9 cellular contexts compared by ENCODE assay signal in the genomic region with DNA sequence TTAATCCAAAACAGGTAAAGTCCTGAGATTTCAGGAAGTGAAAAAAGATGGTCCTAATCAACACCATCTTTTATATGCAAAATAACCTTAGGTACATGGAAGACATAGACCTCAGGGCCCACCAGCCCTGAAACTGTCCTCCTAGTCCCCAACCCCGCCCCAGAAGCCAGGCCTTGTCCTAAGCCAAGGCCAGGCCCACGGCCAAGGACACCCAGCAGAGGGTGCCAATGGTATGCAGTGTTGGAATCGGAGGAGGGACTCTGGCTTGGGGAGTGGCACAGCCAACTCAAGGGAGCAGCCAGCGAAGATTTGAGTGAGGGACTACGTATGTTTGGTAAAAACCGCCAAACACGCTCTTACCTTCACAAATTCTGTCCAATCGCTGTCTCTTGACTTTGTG.
DNase-seq lines count a peak whose midpoint lies in the region; FAIRE-seq and TF ChIP-seq lines count a peak whose summit lies in the region.
"Had no signal": no experiment of that assay in that cellular context is flagged by ENCODE, and none has a peak within 500 bp of the region (broad histone marks: within the 10 kb centered on the region; RNA-seq: fewer than 3 reads in every experiment).

No MANE protein-coding gene starts in this region.

- H2BK120ac ChIP-seq in H1 (replicated peaks; ENCODE audit: low read depth, low read length) = no peak overlapping the region

- H3K23me2 ChIP-seq in H1 (ENCODE audit: low read depth, low read length) = no peaks in the 10 kb centered on the region; the same call in 1 of the 2 replicates

- no peak overlapping the region for H3K56ac ChIP-seq in H1 (replicated peaks; ENCODE audit: insufficient read length, low read depth, low read length)

- no peak overlapping the region for H3K23ac ChIP-seq in H1 (ENCODE audit: insufficient read length)

- no peak overlapping the region; the same call in 1 of the 2 replicates for H2BK5ac ChIP-seq in H1 (ENCODE audit: low read depth, low read length)

- peak; percentile 45 to 65 for TF ChIP-seq RAD21 in H1 (IDR thresholded peaks at IDR 0.05 in 1 of 2, conservative IDR thresholded peaks at IDR 0.05 in 1 of 2; ENCODE audit: low read depth in 2 of 2, low read length in 2 of 2)

- H3K4ac ChIP-seq in H1 (replicated peaks; ENCODE audit: insufficient read length, low read depth, low read length) = no peak overlapping the region

- DNase-seq in MM.1S = peak; percentile 9
- DNase-seq in H1 (ENCODE audit: low read depth in 1 of 2, low spot score in 2 of 2) = no peak
- DNase-seq in mucosa of gallbladder (ENCODE audit: low spot score) = peak; percentile 52
- DNase-seq in activated effector memory CD4-positive, alpha-beta T cell treated with anti-CD3 and anti-CD28 coated beads, Interleukin-2, amount 50 U/mL, for 16 hours = no peak
- no peak for DNase-seq in AG08396 (ENCODE audit: low spot score)
- no peak for DNase-seq in activated T-cell treated with anti-CD3 and anti-CD28 coated beads for 4 hours
- DNase-seq in NCI-H510A (lab: John Stamatoyannopoulos, UW) = no peak
- DNase-seq: central memory CD4-positive, alpha-beta T cell had no signal

- H3K27me3 ChIP-seq in MM.1S (replicated peaks; ENCODE audit: insufficient read depth, low read length) = peaks cover 94% of the 10 kb centered on the region
- no peaks in the 10 kb centered on the region for H3K27me3 ChIP-seq in H1 (replicated peaks in 1 of 4; ENCODE audit: control insufficient read depth in 3 of 4, extremely low read depth in 1 of 4, insufficient read depth in 3 of 4, low read length in 3 of 4)

- no peak overlapping the region for H2BK20ac ChIP-seq in H1 (ENCODE audit: low read length)

- H3K14ac ChIP-seq in H1 (ENCODE audit: insufficient read length) = no peak overlapping the region

- TF ChIP-seq CTCF in C4-2B (conservative IDR thresholded peaks at IDR 0.05) (no peak; the same call in 1 of the 2 replicates), MM.1S (IDR thresholded peaks at IDR 0.05; ENCODE audit: low read length) (no peak), H1 (IDR thresholded peaks at IDR 0.05; ENCODE audit: control extremely low read depth in 1 of 3, insufficient read depth in 1 of 3, low read depth in 1 of 3, low read length in 3 of 3) (peak; percentile 36 to 57 (median 40))

- H3K4me1 ChIP-seq in MM.1S (ENCODE audit: low read length) (no peaks in the 10 kb centered on the region), H1 (replicated peaks in 1 of 4; ENCODE audit: control insufficient read depth in 3 of 4, insufficient read depth in 4 of 4, low read length in 3 of 4) (peaks cover 6 to 34% (median 28%) of the 10 kb centered on the region in 4 experiments)

- no peak overlapping the region for H3K18ac ChIP-seq in H1 (ENCODE audit: extremely low read depth, low read length)

- H3K79me2 ChIP-seq in MM.1S (ENCODE audit: low read length) = no peaks in the 10 kb centered on the region
- H3K79me2 ChIP-seq in H1 (ENCODE audit: control insufficient read depth in 1 of 2, insufficient read depth in 2 of 2, low read length in 2 of 2) = peaks cover 3 to 97% of the 10 kb centered on the region in 2 experiments; a peak in 3 of 4 replicates

- no peak overlapping the region for H4K5ac ChIP-seq in H1 (ENCODE audit: insufficient read length, low read depth, low read length)

- POLR2A ChIA-PET in H1 (lab: Charles Lee; ENCODE audit: partially characterized antibody) = no interaction called here

- H3K36me3 ChIP-seq in MM.1S (replicated peaks; ENCODE audit: insufficient read depth, low read length) (no peaks in the 10 kb centered on the region), H1 (ENCODE audit: control insufficient read depth in 2 of 4, insufficient read depth in 4 of 4, low read length in 3 of 4) (peaks cover 0 to 45% (median 8%) of the 10 kb centered on the region in 4 experiments; a peak in 7 of 8 replicates)

- no peaks in the 10 kb centered on the region for H3K9me2 ChIP-seq in MM.1S (replicated peaks; ENCODE audit: insufficient read depth, low read length)

- no peak for TF ChIP-seq POLR2A in H1 (IDR thresholded peaks at IDR 0.05; ENCODE audit: control extremely low read depth in 1 of 2, low read depth in 2 of 2, low read length in 2 of 2)

- CTCF ChIA-PET in H1 (lab: Charles Lee; ENCODE audit: partially characterized antibody) = interaction anchor here (1.3 to 1.9 kb wide), 3 partner anchors 10 to 24 kb away, joined by 4 to 14 read pairs (median 5); no protein-coding TSS in a partner anchor

- H4K20me1 ChIP-seq in MM.1S (ENCODE audit: insufficient read depth, low read length) = no peaks in the 10 kb centered on the region
- H4K20me1 ChIP-seq in H1 (replicated peaks in 1 of 2; ENCODE audit: control insufficient read depth in 1 of 2, insufficient read depth in 2 of 2, low read length in 2 of 2) = peaks cover 31 to 39% of the 10 kb centered on the region in 2 experiments

- H3K9ac ChIP-seq in MM.1S (ENCODE audit: low read length) = no peak overlapping the region
- no peak overlapping the region for H3K9ac ChIP-seq in H1 (replicated peaks in 1 of 4; ENCODE audit: extremely low read depth in 1 of 4, low read depth in 3 of 4, low read length in 3 of 4)

- H3F3A ChIP-seq in MM.1S (ENCODE audit: insufficient read depth, low read length) = no peaks in the 10 kb centered on the region

- H2AK5ac ChIP-seq in H1 (ENCODE audit: low read depth, low read length) = no peak overlapping the region

- no peak overlapping the region for H4K8ac ChIP-seq in H1 (ENCODE audit: extremely low read depth, insufficient read depth, low read length)

- H2BK12ac ChIP-seq in H1 (ENCODE audit: low read depth, low read length) = no peak overlapping the region

- H3K9me3 ChIP-seq in MM.1S (replicated peaks; ENCODE audit: insufficient read depth, low read length) (no peaks in the 10 kb centered on the region), H1 (ENCODE audit: insufficient read depth in 2 of 2, low read depth in 1 of 2, low read length in 1 of 2) (no peaks in the 10 kb centered on the region)

- no peak overlapping the region for H3K4me2 ChIP-seq in MM.1S (ENCODE audit: low read depth, low read length)
- H3K4me2 ChIP-seq in H1 (ENCODE audit: insufficient read depth in 1 of 2, low read depth in 2 of 2, low read length in 2 of 2) = no peak overlapping the region

- H3K79me1 ChIP-seq in H1 (ENCODE audit: low read depth, low read length) = peaks cover 38% of the 10 kb centered on the region

- H3K27ac ChIP-seq in C4-2B = peak overlapping the region; percentile 26
- H3K27ac ChIP-seq in MM.1S (ENCODE audit: low read length) = no peak overlapping the region
- no peak overlapping the region for H3K27ac ChIP-seq in H1 (ENCODE audit: low read depth, low read length)

- H3K4me3 ChIP-seq in MM.1S (ENCODE audit: low read length) = no peak overlapping the region
- no peak overlapping the region for H3K4me3 ChIP-seq in H1 (ENCODE audit: extremely low read depth in 1 of 4, insufficient read depth in 2 of 4, low read depth in 3 of 4, low read length in 4 of 4)

- no peak overlapping the region for H2BK15ac ChIP-seq in H1 (ENCODE audit: low read length)

- H2AFZ ChIP-seq in MM.1S (ENCODE audit: low read length) (no peak overlapping the region), H1 (ENCODE audit: low read length) (no peak overlapping the region)

- H4K91ac ChIP-seq in H1 (replicated peaks; ENCODE audit: insufficient read length, low read length) = no peak overlapping the region

- FAIRE-seq in H1 (lab: Jason Lieb, UNC) = peak; percentile 74

- no peak for TF ChIP-seq EP300 in H1 (IDR thresholded peaks at IDR 0.05; ENCODE audit: borderline replicate concordance in 1 of 2, low read depth in 2 of 2, low read length in 2 of 2)

- WGBS in H1 (ENCODE audit: extremely low coverage in 1 of 2, insufficient coverage in 1 of 2, insufficient read length in 1 of 2, insufficient replicate concordance in 2 of 2, low coverage in 1 of 2, low lambda C conversion rate in 2 of 2, missing lambda C conversion rate in 1 of 2), 2 experiments = 89% methylated on average over 8 of the region's 8 CpGs; no CpG with 5 or more reads in 1 of the 2 experiments

TF ChIP-seq in H1, 55 proteins besides CTCF, POLR2A, EP300 and RAD21 (continues in another document):
- TF ChIP-seq SRF (IDR thresholded peaks at IDR 0.05; ENCODE audit: low read depth, low read length) = no peak
- TF ChIP-seq TAF7 (optimal IDR thresholded peaks at IDR 0.05; ENCODE audit: borderline replicate concordance, low read depth, low read length) = no peak
- no peak for TF ChIP-seq CREB1 (IDR thresholded peaks at IDR 0.05)
- no peak for TF ChIP-seq SUZ12 (IDR thresholded peaks at IDR 0.05; ENCODE audit: low read length)
- TF ChIP-seq, protein P1, sequence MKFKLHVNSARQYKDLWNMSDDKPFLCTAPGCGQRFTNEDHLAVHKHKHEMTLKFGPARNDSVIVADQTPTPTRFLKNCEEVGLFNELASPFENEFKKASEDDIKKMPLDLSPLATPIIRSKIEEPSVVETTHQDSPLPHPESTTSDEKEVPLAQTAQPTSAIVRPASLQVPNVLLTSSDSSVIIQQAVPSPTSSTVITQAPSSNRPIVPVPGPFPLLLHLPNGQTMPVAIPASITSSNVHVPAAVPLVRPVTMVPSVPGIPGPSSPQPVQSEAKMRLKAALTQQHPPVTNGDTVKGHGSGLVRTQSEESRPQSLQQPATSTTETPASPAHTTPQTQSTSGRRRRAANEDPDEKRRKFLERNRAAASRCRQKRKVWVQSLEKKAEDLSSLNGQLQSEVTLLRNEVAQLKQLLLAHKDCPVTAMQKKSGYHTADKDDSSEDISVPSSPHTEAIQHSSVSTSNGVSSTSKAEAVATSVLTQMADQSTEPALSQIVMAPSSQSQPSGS (IDR thresholded peaks at IDR 0.05; ENCODE audit: low read length) = no peak
- TF ChIP-seq, protein P2, sequence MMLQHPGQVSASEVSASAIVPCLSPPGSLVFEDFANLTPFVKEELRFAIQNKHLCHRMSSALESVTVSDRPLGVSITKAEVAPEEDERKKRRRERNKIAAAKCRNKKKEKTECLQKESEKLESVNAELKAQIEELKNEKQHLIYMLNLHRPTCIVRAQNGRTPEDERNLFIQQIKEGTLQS (IDR thresholded peaks at IDR 0.05; ENCODE audit: insufficient read depth, low read depth, low read length) = no peak
- TF ChIP-seq JUND (IDR thresholded peaks at IDR 0.05; ENCODE audit: low read length) = no peak
- no peak for TF ChIP-seq KDM1A (IDR thresholded peaks at IDR 0.05; ENCODE audit: borderline replicate concordance, low read length)
- TF ChIP-seq PHF8 (conservative IDR thresholded peaks at IDR 0.05; ENCODE audit: low read depth, low read length) = no peak
- TF ChIP-seq SIRT6 (IDR thresholded peaks at IDR 0.05; ENCODE audit: low read length) = no peak
- TF ChIP-seq, protein P3, sequence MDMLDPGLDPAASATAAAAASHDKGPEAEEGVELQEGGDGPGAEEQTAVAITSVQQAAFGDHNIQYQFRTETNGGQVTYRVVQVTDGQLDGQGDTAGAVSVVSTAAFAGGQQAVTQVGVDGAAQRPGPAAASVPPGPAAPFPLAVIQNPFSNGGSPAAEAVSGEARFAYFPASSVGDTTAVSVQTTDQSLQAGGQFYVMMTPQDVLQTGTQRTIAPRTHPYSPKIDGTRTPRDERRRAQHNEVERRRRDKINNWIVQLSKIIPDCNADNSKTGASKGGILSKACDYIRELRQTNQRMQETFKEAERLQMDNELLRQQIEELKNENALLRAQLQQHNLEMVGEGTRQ (IDR thresholded peaks at IDR 0.05; ENCODE audit: low read length) = no peak
- no peak for TF ChIP-seq SIN3A (conservative IDR thresholded peaks at IDR 0.05 in 1 of 2, IDR thresholded peaks at IDR 0.05 in 1 of 2; ENCODE audit: low read depth in 1 of 2, low read length in 2 of 2)

Comparison
In these comparisons a context has a peak if more than half of its experiments do, and no peak if none do; other contexts are left out.
1. CTCF ChIP-seq: peak in H1 (3 of 3); none in C4-2B (single experiment) and MM.1S (single experiment).
2. DNase-seq: peak in MM.1S (single experiment) and mucosa of gallbladder (single experiment); none in H1 (0 of 2), activated effector memory CD4-positive, alpha-beta T cell treated with anti-CD3 and anti-CD28 coated beads, Interleukin-2, amount 50 U/mL, for 16 hours (single experiment), AG08396 (single experiment), activated T-cell treated with anti-CD3 and anti-CD28 coated beads for 4 hours (single experiment) and NCI-H510A (single experiment).